19 cellular contexts compared by ENCODE assay signal in genomic region chr12:79686171-79686570, GRCh38. TPM values are rescaled to one million over a fixed set of nuclear protein-coding genes. Genes with fewer than 3 reads are reported as not detected.
A peak's percentile ranks its signal among the peaks of the same experiment; 100 is the strongest.
DNase-seq lines count a peak whose midpoint lies in the region; ATAC-seq, FAIRE-seq and TF ChIP-seq lines count a peak whose summit lies in the region.
"Had no signal": no experiment of that assay in that cellular context is flagged by ENCODE, and none has a peak within 500 bp of the region (broad histone marks: within the 10 kb centered on the region; RNA-seq: fewer than 3 reads in every experiment).

No MANE protein-coding gene starts in this region.

- H4K20me1 ChIP-seq in keratinocyte (ENCODE audit: control insufficient read depth, extremely low read depth, insufficient read depth, low read length) = peaks cover 8% of the 10 kb centered on the region

- in situ Hi-C loops in astrocyte of the cerebellum (cut with HindIII; ENCODE audit: low sequenced_read_pairs) = no loop called here

- peak overlapping the region; percentile 38 for H3K27ac Mint-ChIP-seq in type B pancreatic cell
- H3K27ac Mint-ChIP-seq: naive thymus-derived CD4-positive, alpha-beta T cell had no signal

- H3K27ac ChIP-seq in keratinocyte (ENCODE audit: control insufficient read depth, insufficient read depth, low read length) = peak overlapping the region; percentile 99

- TF ChIP-seq CTCF in astrocyte of the cerebellum (IDR thresholded peaks at IDR 0.05; ENCODE audit: low read depth, low read length, missing control alignments) = no peak
- TF ChIP-seq CTCF in keratinocyte (optimal IDR thresholded peaks at IDR 0.05 in 1 of 3, IDR thresholded peaks at IDR 0.05 in 1 of 3, conservative IDR thresholded peaks at IDR 0.05 in 1 of 3; ENCODE audit: extremely low read depth in 1 of 3, insufficient read depth in 2 of 3, low read length in 3 of 3) = no peak
- no peak for TF ChIP-seq CTCF in type B pancreatic cell (conservative IDR thresholded peaks at IDR 0.05)

- H3K4me3 Mint-ChIP-seq in type B pancreatic cell = peak overlapping the region; percentile 92
- H3K4me3 Mint-ChIP-seq: naive thymus-derived CD4-positive, alpha-beta T cell had no signal

- H3K36me3 Mint-ChIP-seq in type B pancreatic cell = no peaks in the 10 kb centered on the region
- H3K36me3 Mint-ChIP-seq: brain; naive thymus-derived CD4-positive, alpha-beta T cell had no signal

- peaks cover 0 to 2% of the 10 kb centered on the region in 2 experiments for H3K36me3 ChIP-seq in keratinocyte (ENCODE audit: control insufficient read depth in 2 of 2, extremely low read depth in 1 of 2, insufficient read depth in 2 of 2, low read length in 2 of 2)
- H3K36me3 ChIP-seq: esophagus squamous epithelium, upper lobe of right lung had no signal

- FAIRE-seq in keratinocyte (lab: Jason Lieb, UNC) = no peak
- FAIRE-seq: A204.1, small intestine had no signal

- no peak for ATAC-seq in GM21825 (IDR thresholded peaks at IDR 0.05; ENCODE audit: unreplicated experiment)
- ATAC-seq: activated CD4-positive, CD25-positive, alpha-beta regulatory T cell treated with anti-CD3 and anti-CD28 coated beads, Interleukin-2, amount 50 U/mL, for 24 hours; naive thymus-derived CD4-positive, alpha-beta T cell; upper lobe of right lung had no signal

- H3K4me3 ChIP-seq in astrocyte of the cerebellum (ENCODE audit: low read depth, low read length) (peak overlapping the region; percentile 92), keratinocyte (ENCODE audit: control insufficient read depth in 2 of 3, extremely low read depth in 1 of 3, insufficient read depth in 2 of 3, low read depth in 1 of 3, low read length in 3 of 3) (peak overlapping the region; percentile 80 to 97 (median 92))

- H3K27me3 Mint-ChIP-seq in type B pancreatic cell = no peaks in the 10 kb centered on the region

- H3K27me3 ChIP-seq in keratinocyte (ENCODE audit: control insufficient read depth, extremely low read depth, insufficient read depth, low read length) = no peaks in the 10 kb centered on the region
- H3K27me3 ChIP-seq: upper lobe of right lung had no signal

- H3K9me3 ChIP-seq in keratinocyte (ENCODE audit: control insufficient read depth, low read depth, low read length) = no peaks in the 10 kb centered on the region
- H3K9me3 ChIP-seq: esophagus squamous epithelium, upper lobe of right lung had no signal

- no peaks in the 10 kb centered on the region for H3K9me3 Mint-ChIP-seq in type B pancreatic cell
- H3K9me3 Mint-ChIP-seq: brain had no signal

- dilution Hi-C loops in keratinocyte (cut with MboI; ENCODE audit: extremely low pct_ligation_motif_present, low sequenced_read_pairs) = no loop called here

- peak overlapping the region; percentile 89 for H3K4me2 ChIP-seq in keratinocyte (ENCODE audit: control insufficient read depth, extremely low read depth, insufficient read depth, low read depth, low read length)

- H3K4me1 ChIP-seq in keratinocyte (ENCODE audit: control insufficient read depth, extremely low read depth, insufficient read depth, low read length) = peaks cover 34% of the 10 kb centered on the region
- H3K4me1 ChIP-seq: upper lobe of right lung had no signal

- peak overlapping the region; percentile 94 for H3K9ac ChIP-seq in keratinocyte (ENCODE audit: control insufficient read depth, extremely low read depth, insufficient read depth, low read length)

- H3K4me1 Mint-ChIP-seq in type B pancreatic cell (ENCODE audit: unreplicated experiment) = peaks cover 10% of the 10 kb centered on the region

- H2AFZ ChIP-seq in keratinocyte (ENCODE audit: control insufficient read depth, low read length) = no peak overlapping the region

- DNase-seq in NCI-H510A treated with DMSO at 0.1 percent for 48 hours (lab: John Stamatoyannopoulos, UW) (peak; percentile 19), NCI-H510A (lab: John Stamatoyannopoulos, UW) (no peak), astrocyte of the cerebellum (ENCODE audit: low read depth) (no peak), keratinocyte (ENCODE audit: low read depth, low spot score) (no peak), type B pancreatic cell (ENCODE audit: extremely low spot score, unreplicated experiment) (no peak), putamen (ENCODE audit: low spot score) (no peak)
- DNase-seq in stimulated activated CD4-positive, alpha-beta T cell treated with anti-CD3 and anti-CD28 coated beads, Interleukin-4, amount 100 ng/mL, for 24 hours = no peak
- DNase-seq: activated T-cell treated with anti-CD3 and anti-CD28 coated beads, Interleukin-2, amount 50 U/mL, for 48 hours; DMS79 treated with DMSO at 0.1 percent for 48 hours; esophagus squamous epithelium; KG1; naive thymus-derived CD4-positive, alpha-beta T cell; NCI-H1930; small intestine; upper lobe of right lung had no signal

- H3K79me2 ChIP-seq in keratinocyte (ENCODE audit: control insufficient read depth, insufficient read depth, low read length) = peaks cover 89% of the 10 kb centered on the region

- no peaks in the 10 kb centered on the region for H3K9me1 ChIP-seq in keratinocyte (ENCODE audit: control insufficient read depth, extremely low read depth, insufficient read depth, low read length)

RNA-seq across cellular contexts. Expression of gene PAWR, which starts 4.6 kb away (rescaled TPM):
- 16.3 to 41.1 TPM (median 23.4 TPM) in 3 replicates for polyA plus RNA-seq in keratinocyte
- polyA plus RNA-seq in keratinocyte (2011; ENCODE audit: low read depth) = 437 TPM
- 12.6 and 20.6 TPM in 2 replicates for polyA plus RNA-seq in keratinocyte (2011; cell fraction: cytosol; rRNA removed)
- polyA plus RNA-seq in keratinocyte (2011; cell fraction: nucleus; rRNA removed) = 44.6 and 61.7 TPM in 2 replicates
- 35.6 and 56.4 TPM in 2 replicates for polyA plus RNA-seq in keratinocyte (2012; ENCODE audit: low replicate concordance)
- 4.4 to 26.8 TPM (median 10.9 TPM) in 3 replicates for polyA minus RNA-seq in keratinocyte
- polyA minus RNA-seq in keratinocyte (2011; cell fraction: cytosol; rRNA and poly(A)+ RNA removed) = 44.3 TPM
- 36.2 and 73.8 TPM in 2 replicates for polyA minus RNA-seq in keratinocyte (2011; cell fraction: nucleus; rRNA and poly(A)+ RNA removed)
- total RNA-seq in type B pancreatic cell (ENCODE audit: low replicate concordance) = 72.8 and 107 TPM in 2 replicates
